In the genomic region with DNA sequence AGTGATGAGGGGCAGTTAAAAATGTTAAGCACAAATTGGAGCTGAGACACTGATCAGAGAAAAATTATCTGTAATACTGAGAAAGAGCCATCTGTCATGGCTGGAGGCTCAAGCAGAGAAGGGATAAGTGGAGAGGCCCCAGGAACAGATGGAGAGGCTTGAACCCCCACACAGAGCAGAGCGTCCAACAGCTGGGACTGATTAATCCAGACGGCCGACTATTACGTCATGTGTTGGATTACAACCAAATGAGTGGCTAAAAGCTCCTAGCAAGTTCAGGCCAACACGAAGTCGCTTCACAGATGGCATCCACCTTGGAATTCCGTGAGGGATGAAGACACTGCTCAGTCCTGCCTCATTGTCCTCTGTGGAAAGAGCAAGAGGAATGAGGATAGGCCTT, we compare ENCODE assay signal across 11 cellular contexts. TPM values are rescaled to one million over a fixed set of nuclear protein-coding genes. Genes with fewer than 3 reads are reported as not detected.
DNase-seq lines count a peak whose midpoint lies in the region; TF ChIP-seq lines count a peak whose summit lies in the region.
"Had no signal": no experiment of that assay in that cellular context is flagged by ENCODE, and none has a peak within 500 bp of the region (broad histone marks: within the 10 kb centered on the region; RNA-seq: fewer than 3 reads in every experiment).

No MANE protein-coding gene starts in this region.

- no peak overlapping the region for H3K4ac ChIP-seq in mesenchymal stem cell (ENCODE audit: low read depth in 1 of 2, low read length in 2 of 2)

- no peak for TF ChIP-seq CTCF in mammary epithelial cell (conservative IDR thresholded peaks at IDR 0.05 in 1 of 2, IDR thresholded peaks at IDR 0.05 in 1 of 2; ENCODE audit: extremely low read depth in 1 of 2, insufficient read depth in 1 of 2, low read depth in 1 of 2, low read length in 2 of 2)
- no peak for TF ChIP-seq CTCF in Peyer's patch (IDR thresholded peaks at IDR 0.05)

- H3K4me1 Mint-ChIP-seq in activated CD4-positive, alpha-beta memory T cell treated with anti-CD3 and anti-CD28 coated beads for 36 hours (ENCODE audit: low read depth), result peaks cover 33% of the 10 kb centered on the region

- no peaks in the 10 kb centered on the region for H3K36me3 Mint-ChIP-seq in activated CD4-positive, alpha-beta memory T cell treated with anti-CD3 and anti-CD28 coated beads for 36 hours

- no TSS peak for BruUV-seq in mammary epithelial cell (replicated peaks; lab: Mats Ljungman, UMichigan)

- H3K27ac ChIP-seq in mammary epithelial cell (ENCODE audit: insufficient read depth, low read depth, low read length), result peak overlapping the region; percentile 68
- H3K27ac ChIP-seq in mesenchymal stem cell (ENCODE audit: low read length, poor library complexity, severe bottlenecking), result no peak overlapping the region
- no peak overlapping the region for H3K27ac ChIP-seq in Peyer's patch

- no peaks in the 10 kb centered on the region for H3K9me3 Mint-ChIP-seq in activated CD4-positive, alpha-beta memory T cell treated with anti-CD3 and anti-CD28 coated beads for 36 hours

- H3K79me1 ChIP-seq in mesenchymal stem cell (replicated peaks; ENCODE audit: low read length, poor library complexity, severe bottlenecking), result no peaks in the 10 kb centered on the region

- no peak overlapping the region for H3K23ac ChIP-seq in mesenchymal stem cell (ENCODE audit: low read length in 2 of 2)

- dilution Hi-C loops in mammary epithelial cell (cut with HindIII; ENCODE audit: low sequenced_read_pairs), result no loop called here

- H3K4me2 ChIP-seq in mammary epithelial cell (ENCODE audit: insufficient read depth, low read depth, low read length) (peak overlapping the region; percentile 1), mesenchymal stem cell (ENCODE audit: low read length, poor library complexity, severe bottlenecking) (no peak overlapping the region)

- H4K8ac ChIP-seq in mesenchymal stem cell (ENCODE audit: low read length), result no peak overlapping the region

- no peaks in the 10 kb centered on the region for H4K20me1 ChIP-seq in mammary epithelial cell (ENCODE audit: insufficient read depth, low read length)

- no peak overlapping the region for H4K91ac ChIP-seq in mesenchymal stem cell (ENCODE audit: low read length)

- peak overlapping the region; percentile 72 for H2AK5ac ChIP-seq in mesenchymal stem cell (ENCODE audit: low read length, severe bottlenecking)

- H3K27me3 Mint-ChIP-seq in activated CD4-positive, alpha-beta memory T cell treated with anti-CD3 and anti-CD28 coated beads for 36 hours, result no peaks in the 10 kb centered on the region

- 52% methylated on average over 7 of the region's 7 CpGs for WGBS in mammary epithelial cell (ENCODE audit: low coverage, missing lambda C conversion rate)
- WGBS in mesenchymal stem cell, result 65% methylated on average over 7 of the region's 7 CpGs

- H3K27ac Mint-ChIP-seq in activated CD4-positive, alpha-beta memory T cell treated with anti-CD3 and anti-CD28 coated beads for 36 hours, result no peak overlapping the region

- no peak overlapping the region for H2BK15ac ChIP-seq in mesenchymal stem cell (ENCODE audit: low read depth, poor library complexity, severe bottlenecking)

- no peaks in the 10 kb centered on the region for H3K79me2 ChIP-seq in mammary epithelial cell (ENCODE audit: insufficient read depth, low read length)

- no peak for TF ChIP-seq POLR2A in Peyer's patch (IDR thresholded peaks at IDR 0.05)

- in situ Hi-C loops in mammary epithelial cell (cut with MboI; ENCODE audit: low sequenced_read_pairs in 2 of 2), result no loop called here

- H3K27me3 ChIP-seq in mammary epithelial cell (ENCODE audit: insufficient read depth, low read length) (no peaks in the 10 kb centered on the region), mesenchymal stem cell (ENCODE audit: control insufficient read depth in 1 of 2, insufficient read depth in 1 of 2, low read length in 2 of 2) (peaks cover 0 to 6% of the 10 kb centered on the region in 2 experiments), Peyer's patch (no peaks in the 10 kb centered on the region)

- no peaks in the 10 kb centered on the region for H3K9me3 ChIP-seq in mammary epithelial cell (replicated peaks; ENCODE audit: insufficient read depth, low read length)
- no peaks in the 10 kb centered on the region for H3K9me3 ChIP-seq in mesenchymal stem cell (ENCODE audit: control insufficient read depth, low read length)
- no peaks in the 10 kb centered on the region for H3K9me3 ChIP-seq in Peyer's patch

- H2BK120ac ChIP-seq in mesenchymal stem cell (ENCODE audit: low read depth, low read length), result no peak overlapping the region

- peaks cover 53% of the 10 kb centered on the region for H3K4me1 ChIP-seq in mammary epithelial cell (ENCODE audit: insufficient read depth, low read length)
- H3K4me1 ChIP-seq in mesenchymal stem cell (ENCODE audit: control insufficient read depth, insufficient read depth, low read depth, low read length), result no peaks in the 10 kb centered on the region
- H3K4me1 ChIP-seq in Peyer's patch, result no peaks in the 10 kb centered on the region

- DNase-seq in D341Med (ENCODE audit: low spot score) (peak; percentile 75), NCI-H1694 treated with DMSO at 0.1 percent for 48 hours (lab: John Stamatoyannopoulos, UW) (peak; percentile 71), mammary epithelial cell (peak; percentile 56), mesenchymal stem cell (peak; percentile 58), Peyer's patch (no peak), superior temporal gyrus (ENCODE audit: extremely low spot score) (no peak), putamen (ENCODE audit: low spot score) (no peak)
- no peak for DNase-seq in activated CD4-positive, alpha-beta memory T cell treated with anti-CD3 and anti-CD28 coated beads for 36 hours
- DNase-seq: activated T-cell treated with anti-CD3 and anti-CD28 coated beads, Interleukin-2, amount 50 U/mL, for 1 hour; NCI-H1417 treated with DMSO at 0.1 percent for 48 hours; T-helper 1 cell had no signal

- CTCF ChIA-PET in mammary epithelial cell (lab: Charles Lee; ENCODE audit: low non-redundant PET), result no interaction called here
- CTCF ChIA-PET in activated CD4-positive, alpha-beta memory T cell treated with anti-CD3 and anti-CD28 coated beads for 36 hours (lab: Charles Lee), result no interaction called here

- H3K18ac ChIP-seq in mesenchymal stem cell (ENCODE audit: low read depth in 1 of 2, low read length in 2 of 2), result peak overlapping the region in 1 of 2 experiments; percentile 28

- no peak overlapping the region for H2BK12ac ChIP-seq in mesenchymal stem cell (ENCODE audit: low read length in 2 of 2)

- H2AFZ ChIP-seq in mammary epithelial cell (ENCODE audit: low read depth, low read length), result peak overlapping the region; percentile 12
- no peak overlapping the region for H2AFZ ChIP-seq in mesenchymal stem cell (ENCODE audit: low read depth, low read length)

- peak overlapping the region; percentile 41 for H3K9ac ChIP-seq in mammary epithelial cell (ENCODE audit: insufficient read depth, low read length)
- H3K9ac ChIP-seq in mesenchymal stem cell (ENCODE audit: low read length), result peak overlapping the region; percentile 86

- H3K14ac ChIP-seq in mesenchymal stem cell (ENCODE audit: low read length in 2 of 2), result no peak overlapping the region

- intact Hi-C loops in mammary epithelial cell (cut with micrococcal nuclease), result loop anchor here (5.0 kb wide), 1 partner anchor 110 kb away; no protein-coding TSS in a partner anchor
- intact Hi-C loops in activated CD4-positive, alpha-beta memory T cell treated with anti-CD3 and anti-CD28 coated beads for 36 hours (cut with micrococcal nuclease), result loop anchor here (5.0 to 10.0 kb wide), 3 partner anchors 95 to 423 kb away; no protein-coding TSS in a partner anchor

- H3K4me3 ChIP-seq in mammary epithelial cell (replicated peaks in 1 of 3; ENCODE audit: insufficient read depth in 1 of 3, low read depth in 2 of 3, low read length in 3 of 3) (no peak overlapping the region), mesenchymal stem cell (ENCODE audit: insufficient read depth in 1 of 2, low read depth in 1 of 2, low read length in 2 of 2) (peak overlapping the region in 1 of 2 experiments; percentile 34), Peyer's patch (no peak overlapping the region)

- no peak overlapping the region for H3K4me3 Mint-ChIP-seq in activated CD4-positive, alpha-beta memory T cell treated with anti-CD3 and anti-CD28 coated beads for 36 hours

- POLR2A ChIA-PET in activated CD4-positive, alpha-beta memory T cell treated with anti-CD3 and anti-CD28 coated beads for 36 hours (lab: Charles Lee), result no interaction called here

- H3K36me3 ChIP-seq in mammary epithelial cell (ENCODE audit: insufficient read depth, low read length) (no peaks in the 10 kb centered on the region), mesenchymal stem cell (ENCODE audit: control insufficient read depth in 1 of 2, insufficient read depth in 2 of 2, low read depth in 1 of 2, low read length in 2 of 2) (no peaks in the 10 kb centered on the region), Peyer's patch (no peaks in the 10 kb centered on the region)

- H2BK5ac ChIP-seq in mesenchymal stem cell (ENCODE audit: low read depth, low read length, poor library complexity, severe bottlenecking), result no peak overlapping the region

RNA-seq across cellular contexts. Expression of gene ATXN3L, which starts 57.7 kb away (rescaled TPM):
- total RNA-seq in mammary epithelial cell, result not detected
- not detected for polyA plus RNA-seq in mammary epithelial cell
- polyA minus RNA-seq in mammary epithelial cell, result not detected
- not detected for polyA plus RNA-seq in mesenchymal stem cell (2013, experiment 1 of 2)
- polyA plus RNA-seq in mesenchymal stem cell (2013, experiment 2 of 2), result not detected
- total RNA-seq in Peyer's patch, result not detected
- not detected for total RNA-seq in activated CD4-positive, alpha-beta memory T cell treated with anti-CD3 and anti-CD28 coated beads for 36 hours

Comparison
In these comparisons a context has a peak if more than half of its experiments do, and no peak if none do; other contexts are left out.
1. DNase-seq: peak in D341Med (single experiment), NCI-H1694 treated with DMSO at 0.1 percent for 48 hours (single experiment), mammary epithelial cell (single experiment) and mesenchymal stem cell (single experiment); none in Peyer's patch (0 of 3), superior temporal gyrus (single experiment), activated CD4-positive, alpha-beta memory T cell treated with anti-CD3 and anti-CD28 coated beads for 36 hours (single experiment) and putamen (single experiment).